Comparison of ENCODE assay signal across 1 cellular context in genomic region chr6:43953794-43954310, GRCh38.
TF ChIP-seq lines count a peak whose summit lies in the region.

No MANE protein-coding gene starts in this region.

TF ChIP-seq in HepG2, 621 proteins besides CTCF, POLR2A, EP300 and RAD21 (continued from another document and continues in another):
- TF ChIP-seq, protein P1, sequence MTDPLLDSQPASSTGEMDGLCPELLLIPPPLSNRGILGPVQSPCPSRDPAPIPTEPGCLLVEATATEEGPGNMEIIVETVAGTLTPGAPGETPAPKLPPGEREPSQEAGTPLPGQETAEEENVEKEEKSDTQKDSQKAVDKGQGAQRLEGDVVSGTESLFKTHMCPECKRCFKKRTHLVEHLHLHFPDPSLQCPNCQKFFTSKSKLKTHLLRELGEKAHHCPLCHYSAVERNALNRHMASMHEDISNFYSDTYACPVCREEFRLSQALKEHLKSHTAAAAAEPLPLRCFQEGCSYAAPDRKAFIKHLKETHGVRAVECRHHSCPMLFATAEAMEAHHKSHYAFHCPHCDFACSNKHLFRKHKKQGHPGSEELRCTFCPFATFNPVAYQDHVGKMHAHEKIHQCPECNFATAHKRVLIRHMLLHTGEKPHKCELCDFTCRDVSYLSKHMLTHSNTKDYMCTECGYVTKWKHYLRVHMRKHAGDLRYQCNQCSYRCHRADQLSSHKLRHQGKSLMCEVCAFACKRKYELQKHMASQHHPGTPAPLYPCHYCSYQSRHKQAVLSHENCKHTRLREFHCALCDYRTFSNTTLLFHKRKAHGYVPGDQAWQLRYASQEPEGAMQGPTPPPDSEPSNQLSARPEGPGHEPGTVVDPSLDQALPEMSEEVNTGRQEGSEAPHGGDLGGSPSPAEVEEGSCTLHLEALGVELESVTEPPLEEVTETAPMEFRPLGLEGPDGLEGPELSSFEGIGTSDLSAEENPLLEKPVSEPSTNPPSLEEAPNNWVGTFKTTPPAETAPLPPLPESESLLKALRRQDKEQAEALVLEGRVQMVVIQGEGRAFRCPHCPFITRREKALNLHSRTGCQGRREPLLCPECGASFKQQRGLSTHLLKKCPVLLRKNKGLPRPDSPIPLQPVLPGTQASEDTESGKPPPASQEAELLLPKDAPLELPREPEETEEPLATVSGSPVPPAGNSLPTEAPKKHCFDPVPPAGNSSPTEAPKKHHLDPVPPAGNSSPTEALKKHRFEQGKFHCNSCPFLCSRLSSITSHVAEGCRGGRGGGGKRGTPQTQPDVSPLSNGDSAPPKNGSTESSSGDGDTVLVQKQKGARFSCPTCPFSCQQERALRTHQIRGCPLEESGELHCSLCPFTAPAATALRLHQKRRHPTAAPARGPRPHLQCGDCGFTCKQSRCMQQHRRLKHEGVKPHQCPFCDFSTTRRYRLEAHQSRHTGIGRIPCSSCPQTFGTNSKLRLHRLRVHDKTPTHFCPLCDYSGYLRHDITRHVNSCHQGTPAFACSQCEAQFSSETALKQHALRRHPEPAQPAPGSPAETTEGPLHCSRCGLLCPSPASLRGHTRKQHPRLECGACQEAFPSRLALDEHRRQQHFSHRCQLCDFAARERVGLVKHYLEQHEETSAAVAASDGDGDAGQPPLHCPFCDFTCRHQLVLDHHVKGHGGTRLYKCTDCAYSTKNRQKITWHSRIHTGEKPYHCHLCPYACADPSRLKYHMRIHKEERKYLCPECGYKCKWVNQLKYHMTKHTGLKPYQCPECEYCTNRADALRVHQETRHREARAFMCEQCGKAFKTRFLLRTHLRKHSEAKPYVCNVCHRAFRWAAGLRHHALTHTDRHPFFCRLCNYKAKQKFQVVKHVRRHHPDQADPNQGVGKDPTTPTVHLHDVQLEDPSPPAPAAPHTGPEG (CRISPR knock-in tag; IDR thresholded peaks at IDR 0.05), result no peak
- TF ChIP-seq SMAD9 (CRISPR knock-in tag; IDR thresholded peaks at IDR 0.05) (peak; percentile 44; the same call in 1 of the 2 replicates), KLF13 (CRISPR knock-in tag; IDR thresholded peaks at IDR 0.05) (no peak), ZFAT (CRISPR knock-in tag; conservative IDR thresholded peaks at IDR 0.05) (no peak), NFE2L1 (CRISPR knock-in tag; IDR thresholded peaks at IDR 0.05; ENCODE audit: borderline replicate concordance) (no peak; the same call in 1 of the 2 replicates), DNMT1 (CRISPR knock-in tag; IDR thresholded peaks at IDR 0.05) (peak; percentile 29), MIER3 (CRISPR knock-in tag; IDR thresholded peaks at IDR 0.05; ENCODE audit: borderline replicate concordance) (peak; percentile 42; the same call in 1 of the 2 replicates), ATRX (CRISPR knock-in tag; IDR thresholded peaks at IDR 0.05; ENCODE audit: borderline replicate concordance) (no peak), ZNF644 (CRISPR knock-in tag; IDR thresholded peaks at IDR 0.05; ENCODE audit: low read depth) (no peak), MEF2D (CRISPR knock-in tag; IDR thresholded peaks at IDR 0.05) (no peak; the same call in 1 of the 2 replicates), ZNF251 (CRISPR knock-in tag; IDR thresholded peaks at IDR 0.05) (no peak), CREB1 (IDR thresholded peaks at IDR 0.05) (no peak), CREB1 (CRISPR knock-in tag; IDR thresholded peaks at IDR 0.05) (no peak), TBP (CRISPR knock-in tag; IDR thresholded peaks at IDR 0.05) (no peak), TAF15 (IDR thresholded peaks at IDR 0.05; ENCODE audit: low read depth, low read length, poor library complexity, severe bottlenecking) (no peak), CHD4 (IDR thresholded peaks at IDR 0.05; ENCODE audit: borderline replicate concordance, low read length) (no peak), NR2F6 (IDR thresholded peaks at IDR 0.05) (peak; percentile 89), NR2F6 (CRISPR knock-in tag; IDR thresholded peaks at IDR 0.05) (peak; percentile 95), POLR2G (IDR thresholded peaks at IDR 0.05; ENCODE audit: low read depth, low read length) (no peak), SAFB2 (CRISPR knock-in tag; IDR thresholded peaks at IDR 0.05; ENCODE audit: borderline replicate concordance, low read depth) (peak; percentile 45), ZNF773 (CRISPR knock-in tag; IDR thresholded peaks at IDR 0.05; ENCODE audit: borderline replicate concordance) (peak; percentile 57; the same call in 1 of the 2 replicates), HOXA5 (CRISPR knock-in tag; IDR thresholded peaks at IDR 0.05) (no peak), SETDB1 (CRISPR knock-in tag; IDR thresholded peaks at IDR 0.05; ENCODE audit: borderline replicate concordance) (no peak), ZBTB3 (CRISPR knock-in tag; IDR thresholded peaks at IDR 0.05; ENCODE audit: borderline replicate concordance, low read depth) (no peak), ZNF883 (CRISPR knock-in tag; IDR thresholded peaks at IDR 0.05; ENCODE audit: not compliant biosample characterization) (peak; percentile 28), POGZ (CRISPR knock-in tag; IDR thresholded peaks at IDR 0.05) (peak; percentile 42), NR2F1 (CRISPR knock-in tag; IDR thresholded peaks at IDR 0.05) (peak; percentile 75 to 90), MED8 (CRISPR knock-in tag; IDR thresholded peaks at IDR 0.05; ENCODE audit: insufficient replicate concordance) (no peak), CBX5 (CRISPR knock-in tag; IDR thresholded peaks at IDR 0.05; ENCODE audit: borderline replicate concordance) (peak; percentile 83; the same call in 1 of the 2 replicates), SOX6 (IDR thresholded peaks at IDR 0.05) (no peak), SOX6 (CRISPR knock-in tag; IDR thresholded peaks at IDR 0.05) (peak; percentile 60; the same call in 1 of the 2 replicates), NFIB (CRISPR knock-in tag; IDR thresholded peaks at IDR 0.05; ENCODE audit: borderline replicate concordance) (no peak), LCORL (IDR thresholded peaks at IDR 0.05) (no peak), LCORL (CRISPR knock-in tag; IDR thresholded peaks at IDR 0.05) (peak; percentile 58), HNF4A (CRISPR knock-in tag; IDR thresholded peaks at IDR 0.05) (no peak; the same call in 1 of the 2 replicates), ZNF713 (CRISPR knock-in tag; IDR thresholded peaks at IDR 0.05) (no peak), ZNF510 (CRISPR knock-in tag; IDR thresholded peaks at IDR 0.05; ENCODE audit: low read depth) (0 out of 2 replicates have a peak, but pooled peaks have one; percentile 57), ZFP1 (CRISPR knock-in tag; IDR thresholded peaks at IDR 0.05) (no peak), RNF2 (conservative IDR thresholded peaks at IDR 0.05; ENCODE audit: low read depth) (peak; percentile 76; the same call in 1 of the 2 replicates), IKZF4 (CRISPR knock-in tag; IDR thresholded peaks at IDR 0.05; ENCODE audit: borderline replicate concordance, low read depth, not compliant biosample characterization) (peak; percentile 75), ZMAT3 (CRISPR knock-in tag; conservative IDR thresholded peaks at IDR 0.05) (no peak), RFXAP (CRISPR knock-in tag; IDR thresholded peaks at IDR 0.05; ENCODE audit: borderline replicate concordance) (no peak; the same call in 1 of the 2 replicates), NFATC3 (CRISPR knock-in tag; IDR thresholded peaks at IDR 0.05) (no peak), ZNF709 (CRISPR knock-in tag; IDR thresholded peaks at IDR 0.05) (no peak; the same call in 1 of the 2 replicates), ZNF878 (CRISPR knock-in tag; IDR thresholded peaks at IDR 0.05) (no peak), IKZF1 (IDR thresholded peaks at IDR 0.05) (no peak), MAFG (CRISPR knock-in tag; IDR thresholded peaks at IDR 0.05) (no peak), SNRNP70 (IDR thresholded peaks at IDR 0.05; ENCODE audit: low read depth, low read length) (no peak), ZNF547 (CRISPR knock-in tag; IDR thresholded peaks at IDR 0.05) (peak; percentile 78; the same call in 1 of the 2 replicates)
- TF ChIP-seq, protein P2, sequence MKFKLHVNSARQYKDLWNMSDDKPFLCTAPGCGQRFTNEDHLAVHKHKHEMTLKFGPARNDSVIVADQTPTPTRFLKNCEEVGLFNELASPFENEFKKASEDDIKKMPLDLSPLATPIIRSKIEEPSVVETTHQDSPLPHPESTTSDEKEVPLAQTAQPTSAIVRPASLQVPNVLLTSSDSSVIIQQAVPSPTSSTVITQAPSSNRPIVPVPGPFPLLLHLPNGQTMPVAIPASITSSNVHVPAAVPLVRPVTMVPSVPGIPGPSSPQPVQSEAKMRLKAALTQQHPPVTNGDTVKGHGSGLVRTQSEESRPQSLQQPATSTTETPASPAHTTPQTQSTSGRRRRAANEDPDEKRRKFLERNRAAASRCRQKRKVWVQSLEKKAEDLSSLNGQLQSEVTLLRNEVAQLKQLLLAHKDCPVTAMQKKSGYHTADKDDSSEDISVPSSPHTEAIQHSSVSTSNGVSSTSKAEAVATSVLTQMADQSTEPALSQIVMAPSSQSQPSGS (CRISPR knock-in tag; IDR thresholded peaks at IDR 0.05), result 0 out of 2 replicates have a peak, but pooled peaks have one; percentile 15
- TF ChIP-seq, protein P3, sequence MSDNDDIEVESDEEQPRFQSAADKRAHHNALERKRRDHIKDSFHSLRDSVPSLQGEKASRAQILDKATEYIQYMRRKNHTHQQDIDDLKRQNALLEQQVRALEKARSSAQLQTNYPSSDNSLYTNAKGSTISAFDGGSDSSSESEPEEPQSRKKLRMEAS (IDR thresholded peaks at IDR 0.05), result peak; percentile 87
- TF ChIP-seq, protein P4, sequence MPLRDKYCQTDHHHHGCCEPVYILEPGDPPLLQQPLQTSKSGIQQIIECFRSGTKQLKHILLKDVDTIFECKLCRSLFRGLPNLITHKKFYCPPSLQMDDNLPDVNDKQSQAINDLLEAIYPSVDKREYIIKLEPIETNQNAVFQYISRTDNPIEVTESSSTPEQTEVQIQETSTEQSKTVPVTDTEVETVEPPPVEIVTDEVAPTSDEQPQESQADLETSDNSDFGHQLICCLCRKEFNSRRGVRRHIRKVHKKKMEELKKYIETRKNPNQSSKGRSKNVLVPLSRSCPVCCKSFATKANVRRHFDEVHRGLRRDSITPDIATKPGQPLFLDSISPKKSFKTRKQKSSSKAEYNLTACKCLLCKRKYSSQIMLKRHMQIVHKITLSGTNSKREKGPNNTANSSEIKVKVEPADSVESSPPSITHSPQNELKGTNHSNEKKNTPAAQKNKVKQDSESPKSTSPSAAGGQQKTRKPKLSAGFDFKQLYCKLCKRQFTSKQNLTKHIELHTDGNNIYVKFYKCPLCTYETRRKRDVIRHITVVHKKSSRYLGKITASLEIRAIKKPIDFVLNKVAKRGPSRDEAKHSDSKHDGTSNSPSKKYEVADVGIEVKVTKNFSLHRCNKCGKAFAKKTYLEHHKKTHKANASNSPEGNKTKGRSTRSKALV (CRISPR knock-in tag; IDR thresholded peaks at IDR 0.05), result no peak
- TF ChIP-seq, protein P5, sequence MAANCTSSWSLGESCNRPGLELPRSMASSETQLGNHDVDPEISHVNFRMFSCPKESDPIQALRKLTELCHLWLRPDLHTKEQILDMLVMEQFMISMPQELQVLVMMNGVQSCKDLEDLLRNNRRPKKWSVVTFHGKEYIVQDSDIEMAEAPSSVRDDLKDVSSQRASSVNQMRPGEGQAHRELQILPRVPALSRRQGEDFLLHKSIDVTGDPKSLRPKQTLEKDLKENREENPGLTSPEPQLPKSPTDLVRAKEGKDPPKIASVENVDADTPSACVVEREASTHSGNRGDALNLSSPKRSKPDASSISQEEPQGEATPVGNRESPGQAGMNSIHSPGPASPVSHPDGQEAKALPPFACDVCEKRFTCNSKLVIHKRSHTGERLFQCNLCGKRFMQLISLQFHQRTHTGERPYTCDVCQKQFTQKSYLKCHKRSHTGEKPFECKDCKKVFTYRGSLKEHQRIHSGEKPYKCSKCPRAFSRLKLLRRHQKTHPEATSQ (CRISPR knock-in tag; IDR thresholded peaks at IDR 0.05; ENCODE audit: borderline replicate concordance), result no peak
- TF ChIP-seq, protein P6, sequence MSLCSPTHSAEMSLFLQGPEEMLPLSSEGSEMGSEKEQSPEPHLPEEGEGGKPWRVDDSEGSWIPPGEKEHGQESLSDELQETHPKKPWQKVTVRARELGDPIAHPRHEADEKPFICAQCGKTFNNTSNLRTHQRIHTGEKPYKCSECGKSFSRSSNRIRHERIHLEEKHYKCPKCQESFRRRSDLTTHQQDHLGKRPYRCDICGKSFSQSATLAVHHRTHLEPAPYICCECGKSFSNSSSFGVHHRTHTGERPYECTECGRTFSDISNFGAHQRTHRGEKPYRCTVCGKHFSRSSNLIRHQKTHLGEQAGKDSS (CRISPR knock-in tag; IDR thresholded peaks at IDR 0.05; ENCODE audit: borderline replicate concordance, low read depth), result no peak; the same call in 1 of the 2 replicates
- TF ChIP-seq, protein P7, sequence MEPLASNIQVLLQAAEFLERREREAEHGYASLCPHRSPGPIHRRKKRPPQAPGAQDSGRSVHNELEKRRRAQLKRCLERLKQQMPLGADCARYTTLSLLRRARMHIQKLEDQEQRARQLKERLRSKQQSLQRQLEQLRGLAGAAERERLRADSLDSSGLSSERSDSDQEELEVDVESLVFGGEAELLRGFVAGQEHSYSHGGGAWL (CRISPR knock-in tag; IDR thresholded peaks at IDR 0.05), result no peak
- TF ChIP-seq, protein P8, sequence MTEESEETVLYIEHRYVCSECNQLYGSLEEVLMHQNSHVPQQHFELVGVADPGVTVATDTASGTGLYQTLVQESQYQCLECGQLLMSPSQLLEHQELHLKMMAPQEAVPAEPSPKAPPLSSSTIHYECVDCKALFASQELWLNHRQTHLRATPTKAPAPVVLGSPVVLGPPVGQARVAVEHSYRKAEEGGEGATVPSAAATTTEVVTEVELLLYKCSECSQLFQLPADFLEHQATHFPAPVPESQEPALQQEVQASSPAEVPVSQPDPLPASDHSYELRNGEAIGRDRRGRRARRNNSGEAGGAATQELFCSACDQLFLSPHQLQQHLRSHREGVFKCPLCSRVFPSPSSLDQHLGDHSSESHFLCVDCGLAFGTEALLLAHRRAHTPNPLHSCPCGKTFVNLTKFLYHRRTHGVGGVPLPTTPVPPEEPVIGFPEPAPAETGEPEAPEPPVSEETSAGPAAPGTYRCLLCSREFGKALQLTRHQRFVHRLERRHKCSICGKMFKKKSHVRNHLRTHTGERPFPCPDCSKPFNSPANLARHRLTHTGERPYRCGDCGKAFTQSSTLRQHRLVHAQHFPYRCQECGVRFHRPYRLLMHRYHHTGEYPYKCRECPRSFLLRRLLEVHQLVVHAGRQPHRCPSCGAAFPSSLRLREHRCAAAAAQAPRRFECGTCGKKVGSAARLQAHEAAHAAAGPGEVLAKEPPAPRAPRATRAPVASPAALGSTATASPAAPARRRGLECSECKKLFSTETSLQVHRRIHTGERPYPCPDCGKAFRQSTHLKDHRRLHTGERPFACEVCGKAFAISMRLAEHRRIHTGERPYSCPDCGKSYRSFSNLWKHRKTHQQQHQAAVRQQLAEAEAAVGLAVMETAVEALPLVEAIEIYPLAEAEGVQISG (CRISPR knock-in tag; IDR thresholded peaks at IDR 0.05), result peak; percentile 45
- TF ChIP-seq, protein P9, sequence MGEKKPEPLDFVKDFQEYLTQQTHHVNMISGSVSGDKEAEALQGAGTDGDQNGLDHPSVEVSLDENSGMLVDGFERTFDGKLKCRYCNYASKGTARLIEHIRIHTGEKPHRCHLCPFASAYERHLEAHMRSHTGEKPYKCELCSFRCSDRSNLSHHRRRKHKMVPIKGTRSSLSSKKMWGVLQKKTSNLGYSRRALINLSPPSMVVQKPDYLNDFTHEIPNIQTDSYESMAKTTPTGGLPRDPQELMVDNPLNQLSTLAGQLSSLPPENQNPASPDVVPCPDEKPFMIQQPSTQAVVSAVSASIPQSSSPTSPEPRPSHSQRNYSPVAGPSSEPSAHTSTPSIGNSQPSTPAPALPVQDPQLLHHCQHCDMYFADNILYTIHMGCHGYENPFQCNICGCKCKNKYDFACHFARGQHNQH (CRISPR knock-in tag; IDR thresholded peaks at IDR 0.05), result no peak; the same call in 1 of the 2 replicates
